17 cellular contexts compared by ENCODE assay signal in genomic region chr5:170865622-170866021, GRCh38. TPM values are rescaled to one million over a fixed set of nuclear protein-coding genes. Genes with fewer than 3 reads are reported as not detected.
DNase-seq lines count a peak whose midpoint lies in the region; ATAC-seq and TF ChIP-seq lines count a peak whose summit lies in the region.
"Had no signal": no experiment of that assay in that cellular context is flagged by ENCODE, and none has a peak within 500 bp of the region (broad histone marks: within the 10 kb centered on the region; RNA-seq: fewer than 3 reads in every experiment).

No MANE protein-coding gene starts in this region.

- H3K4me3 ChIP-seq in BE2C (ENCODE audit: low read depth, low read length) = no peak overlapping the region
- H3K4me3 ChIP-seq: BLaER1 treated with 17β-estradiol and CSF1 and Interleukin-3, amounts not matched to agents 10 nM and 100 nM; left lung; ovary; skin epidermis; vagina had no signal

- no peaks in the 10 kb centered on the region for H3K36me3 ChIP-seq in BE2C
- H3K36me3 ChIP-seq: BLaER1 treated with 17β-estradiol and CSF1 and Interleukin-3, amounts not matched to agents 10 nM and 100 nM; left lung; ovary; vagina had no signal

- no peaks in the 10 kb centered on the region for H3K27me3 ChIP-seq in BE2C
- H3K27me3 ChIP-seq: BLaER1 treated with 17β-estradiol and CSF1 and Interleukin-3, amounts not matched to agents 10 nM and 100 nM; ovary; vagina had no signal

- peak; percentile 82 for ATAC-seq in GM18909 (IDR thresholded peaks at IDR 0.05; ENCODE audit: poor library complexity, unreplicated experiment)
- ATAC-seq in GM21786 (IDR thresholded peaks at IDR 0.05; ENCODE audit: unreplicated experiment) = peak; percentile 88
- peak; percentile 69 for ATAC-seq in HG03175 (IDR thresholded peaks at IDR 0.05; ENCODE audit: unreplicated experiment)
- ATAC-seq: activated CD8-positive, alpha-beta T cell treated with anti-CD3 and anti-CD28 coated beads, Interleukin-2, amount 10 ng/mL, durations not matched to agents 7 days and 5 days; left lung had no signal

- peaks cover 5% of the 10 kb centered on the region for H3K9me3 ChIP-seq in BE2C
- H3K9me3 ChIP-seq: ovary had no signal

- TF ChIP-seq CTCF in BE2C (IDR thresholded peaks at IDR 0.05; ENCODE audit: low read depth, low read length) = no peak

- no peaks in the 10 kb centered on the region for H3K4me1 ChIP-seq in BE2C
- H3K4me1 ChIP-seq: BLaER1 treated with 17β-estradiol and CSF1 and Interleukin-3, amounts not matched to agents 10 nM and 100 nM; vagina had no signal

- DNase-seq in NCI-H748 treated with DMSO at 0.1 percent for 48 hours (lab: John Stamatoyannopoulos, UW) (no peak), OCI-M2 (lab: John Stamatoyannopoulos, UW; ENCODE audit: unreplicated experiment) (no peak), germinal center (ENCODE audit: low spot score) (no peak), BE2C (no peak)
- DNase-seq: activated CD8-positive, alpha-beta T cell treated with anti-CD3 and anti-CD28 coated beads, Interleukin-2, amount 10 ng/mL, durations not matched to agents 7 days and 5 days; foreskin melanocyte; left lung; NCI-H187 treated with DMSO at 0.1 percent for 48 hours; NCI-H524; ovary; stimulated activated naive CD4-positive, alpha-beta T cell treated with Interleukin-2 at 50 U/mL for 16 hours had no signal

RNA-seq across cellular contexts. Expression of gene RANBP17, which starts 3.8 kb away (rescaled TPM):
- polyA plus RNA-seq in BE2C (2012; ENCODE audit: insufficient read depth, insufficient read length, low read depth) = 9.4 TPM
